In genomic region chr3:134660046-134660441, GRCh38 we compare ENCODE assay signal across 20 cellular contexts. TPM values are rescaled to one million over a fixed set of nuclear protein-coding genes. Genes with fewer than 3 reads are reported as not detected.
DNase-seq lines count a peak whose midpoint lies in the region; ATAC-seq and TF ChIP-seq lines count a peak whose summit lies in the region.
"Had no signal": no experiment of that assay in that cellular context is flagged by ENCODE, and none has a peak within 500 bp of the region (broad histone marks: within the 10 kb centered on the region; RNA-seq: fewer than 3 reads in every experiment).

No MANE protein-coding gene starts in this region.

- H3T11ph ChIP-seq in H9 (ENCODE audit: low read length), result no peak overlapping the region

- no peak overlapping the region for H4K91ac ChIP-seq in H9 (ENCODE audit: insufficient read length, low read depth, low read length)

- no peaks in the 10 kb centered on the region; a peak in 1 of 5 replicates for H3K9me3 Mint-ChIP-seq in H9

- no peak overlapping the region for H4K8ac ChIP-seq in H9 (replicated peaks; ENCODE audit: insufficient read length, low read depth, low read length)

- no peak overlapping the region for H3K23ac ChIP-seq in H9 (ENCODE audit: insufficient read length, low read depth, low read length)

- H4K5ac ChIP-seq in H9 (ENCODE audit: insufficient read length, low read depth, low read length), result no peak overlapping the region

- no peak overlapping the region for H3K4ac ChIP-seq in H9 (ENCODE audit: low read depth, low read length)

- intact Hi-C loops in Right ventricle myocardium superior (cut with DNase I), result loop anchor here (5.0 kb wide), 1 partner anchor 92 kb away; no protein-coding TSS in a partner anchor
- intact Hi-C loops in left ventricle myocardium inferior (cut with micrococcal nuclease), result no loop called here
- intact Hi-C loops in cardiac septum (cut with DNase I), result no loop called here

- no peaks in the 10 kb centered on the region for H3K9me3 ChIP-seq in right atrium auricular region
- no peaks in the 10 kb centered on the region for H3K9me3 ChIP-seq in left ventricle myocardium inferior (replicated peaks)
- H3K9me3 ChIP-seq in H9 (ENCODE audit: control insufficient read depth, low read depth, low read length), result no peaks in the 10 kb centered on the region
- H3K9me3 ChIP-seq: BE2C had no signal

- H3K27me3 ChIP-seq in right atrium auricular region (no peaks in the 10 kb centered on the region), left ventricle myocardium inferior (ENCODE audit: low read depth) (no peaks in the 10 kb centered on the region), H9 (ENCODE audit: insufficient read depth, low read length) (peaks cover 4% of the 10 kb centered on the region; the same call in 1 of the 2 replicates)
- H3K27me3 ChIP-seq: BE2C had no signal

- no peak for TF ChIP-seq CTCF in right atrium auricular region (IDR thresholded peaks at IDR 0.05)
- no peak for TF ChIP-seq CTCF in left ventricle myocardium inferior (IDR thresholded peaks at IDR 0.05; ENCODE audit: borderline replicate concordance)
- no peak for TF ChIP-seq CTCF in H9 (conservative IDR thresholded peaks at IDR 0.05)

- no peak overlapping the region for H2BK20ac ChIP-seq in H9 (ENCODE audit: low read depth, low read length, poor library complexity, severe bottlenecking)

- no peaks in the 10 kb centered on the region for H3K79me2 ChIP-seq in H9 (ENCODE audit: insufficient read depth, low read length)

- DNase-seq in Right ventricle myocardium superior, result no peak
- no peak for DNase-seq in right atrium auricular region (ENCODE audit: low spot score)
- no peak for DNase-seq in left ventricle myocardium inferior
- no peak for DNase-seq in cardiac septum (ENCODE audit: low spot score)
- peak; percentile 2 for DNase-seq in H9
- DNase-seq in retina, result peak; percentile 50
- no peak for DNase-seq in AML-193 (lab: John Stamatoyannopoulos, UW)
- no peak for DNase-seq in COLO668 (lab: John Stamatoyannopoulos, UW; ENCODE audit: unreplicated experiment)
- DNase-seq: BE2C; CD4-positive, CD25-positive, alpha-beta regulatory T cell; CD8-positive, alpha-beta T cell; DMS 273 treated with DMSO at 0.1 percent for 48 hours; DMS79; EL; GDM1; GOT3; HCEC 1CT had no signal

- H3K36me3 Mint-ChIP-seq in H9 (ENCODE audit: insufficient read depth in 1 of 3, low read depth in 3 of 3), result no peaks in the 10 kb centered on the region
- H3K36me3 Mint-ChIP-seq: CD4-positive, CD25-positive, alpha-beta regulatory T cell; CD8-positive, alpha-beta T cell had no signal

- no peak overlapping the region for H2BK5ac ChIP-seq in H9 (ENCODE audit: insufficient read length, low read length)

- no peaks in the 10 kb centered on the region for H3K23me2 ChIP-seq in H9 (ENCODE audit: insufficient read length, low read depth, low read length, poor library complexity, severe bottlenecking)

- H3K4me1 Mint-ChIP-seq in H9, result peaks cover 5 to 11% of the 10 kb centered on the region in 2 experiments; a peak in 3 of 4 replicates
- H3K4me1 Mint-ChIP-seq: CD4-positive, CD25-positive, alpha-beta regulatory T cell had no signal

- no peak overlapping the region for H3K56ac ChIP-seq in H9 (ENCODE audit: insufficient read length, low read depth, low read length)

- no peak overlapping the region for H2BK12ac ChIP-seq in H9 (ENCODE audit: insufficient read length, low read depth, low read length)

- no peak overlapping the region for H3K18ac ChIP-seq in H9 (ENCODE audit: insufficient read length, low read depth, low read length)

- H3K27me3 Mint-ChIP-seq in H9 (ENCODE audit: low read depth), result peaks cover 73% of the 10 kb centered on the region

- no peak overlapping the region for H3K14ac ChIP-seq in H9 (ENCODE audit: insufficient read depth, low read length)

- no peak overlapping the region for H3K9ac ChIP-seq in H9 (ENCODE audit: extremely low read depth, insufficient read length, low read length)

- no peaks in the 10 kb centered on the region for H3K79me1 ChIP-seq in H9 (ENCODE audit: insufficient read depth, low read depth, low read length, poor library complexity, severe bottlenecking)

- no peak overlapping the region for H2AFZ ChIP-seq in H9 (ENCODE audit: low read length)

- no peak overlapping the region for H3K4me3 Mint-ChIP-seq in H9
- H3K4me3 Mint-ChIP-seq: CD4-positive, CD25-positive, alpha-beta regulatory T cell; CD8-positive, alpha-beta T cell had no signal

- no peak overlapping the region for H2BK120ac ChIP-seq in H9 (ENCODE audit: low read depth, low read length, poor library complexity, severe bottlenecking)

- H3K27ac Mint-ChIP-seq in H9, result no peak overlapping the region
- H3K27ac Mint-ChIP-seq: CD4-positive, CD25-positive, alpha-beta regulatory T cell; CD8-positive, alpha-beta T cell had no signal

- H3K4me3 ChIP-seq in right atrium auricular region, result no peak overlapping the region
- no peak overlapping the region for H3K4me3 ChIP-seq in left ventricle myocardium inferior
- H3K4me3 ChIP-seq: GM12878 had no signal

- WGBS in H9 (ENCODE audit: extremely low coverage, insufficient read length, low lambda C conversion rate), result no CpG with 5 or more reads among the region's 5 CpGs

- no peaks in the 10 kb centered on the region for H4K20me1 ChIP-seq in H9 (ENCODE audit: control insufficient read depth, insufficient read depth, insufficient read length)

- H3K4me1 ChIP-seq in right atrium auricular region (no peaks in the 10 kb centered on the region), left ventricle myocardium inferior (peaks cover 39% of the 10 kb centered on the region), H9 (ENCODE audit: insufficient read depth, low read length) (no peaks in the 10 kb centered on the region)
- H3K4me1 ChIP-seq: BE2C had no signal

- no peak overlapping the region for H2BK15ac ChIP-seq in H9 (ENCODE audit: low read depth, low read length)

- H3K36me3 ChIP-seq in right atrium auricular region (no peaks in the 10 kb centered on the region), left ventricle myocardium inferior (no peaks in the 10 kb centered on the region)
- H3K36me3 ChIP-seq: BE2C had no signal

- peak; percentile 7 for ATAC-seq in Right ventricle myocardium superior (ENCODE audit: poor library complexity)
- ATAC-seq: CD8-positive, alpha-beta T cell; GM12878 had no signal

- H3K27ac ChIP-seq in right atrium auricular region (no peak overlapping the region), left ventricle myocardium inferior (replicated peaks) (peak overlapping the region; percentile 88), H9 (ENCODE audit: insufficient read length, low read depth, low read length) (no peak overlapping the region)
- H3K27ac ChIP-seq: 22Rv1, C4-2B had no signal

- H3K4me2 ChIP-seq in H9 (ENCODE audit: insufficient read depth, insufficient read length, low read length), result no peak overlapping the region

- no peak overlapping the region for H2AK5ac ChIP-seq in H9 (ENCODE audit: insufficient read length, low read length)

RNA-seq across cellular contexts. Expression of gene KY, which starts 9.2 kb away (rescaled TPM):
- total RNA-seq in Right ventricle myocardium superior, result 13.7 TPM
- total RNA-seq in right atrium auricular region, result under 1 TPM; 0.33 to 0.59 TPM
- total RNA-seq in left ventricle myocardium inferior, result 12.1 TPM
- total RNA-seq in cardiac septum, result 3.9 TPM
- total RNA-seq in H9 (2021), result not detected in 2 replicates
- total RNA-seq: CD4-positive, CD25-positive, alpha-beta regulatory T cell; CD8-positive, alpha-beta T cell; GM12878 had no signal

Comparison
In these comparisons a context has a peak if more than half of its experiments do, and no peak if none do; other contexts are left out.
1. DNase-seq: peak in H9 (single experiment) and retina (single experiment); none in Right ventricle myocardium superior (single experiment), right atrium auricular region (single experiment), left ventricle myocardium inferior (single experiment), cardiac septum (single experiment), AML-193 (0 of 2) and COLO668 (single experiment).